ENCODE assay signal across 2 cellular contexts in the genomic region with DNA sequence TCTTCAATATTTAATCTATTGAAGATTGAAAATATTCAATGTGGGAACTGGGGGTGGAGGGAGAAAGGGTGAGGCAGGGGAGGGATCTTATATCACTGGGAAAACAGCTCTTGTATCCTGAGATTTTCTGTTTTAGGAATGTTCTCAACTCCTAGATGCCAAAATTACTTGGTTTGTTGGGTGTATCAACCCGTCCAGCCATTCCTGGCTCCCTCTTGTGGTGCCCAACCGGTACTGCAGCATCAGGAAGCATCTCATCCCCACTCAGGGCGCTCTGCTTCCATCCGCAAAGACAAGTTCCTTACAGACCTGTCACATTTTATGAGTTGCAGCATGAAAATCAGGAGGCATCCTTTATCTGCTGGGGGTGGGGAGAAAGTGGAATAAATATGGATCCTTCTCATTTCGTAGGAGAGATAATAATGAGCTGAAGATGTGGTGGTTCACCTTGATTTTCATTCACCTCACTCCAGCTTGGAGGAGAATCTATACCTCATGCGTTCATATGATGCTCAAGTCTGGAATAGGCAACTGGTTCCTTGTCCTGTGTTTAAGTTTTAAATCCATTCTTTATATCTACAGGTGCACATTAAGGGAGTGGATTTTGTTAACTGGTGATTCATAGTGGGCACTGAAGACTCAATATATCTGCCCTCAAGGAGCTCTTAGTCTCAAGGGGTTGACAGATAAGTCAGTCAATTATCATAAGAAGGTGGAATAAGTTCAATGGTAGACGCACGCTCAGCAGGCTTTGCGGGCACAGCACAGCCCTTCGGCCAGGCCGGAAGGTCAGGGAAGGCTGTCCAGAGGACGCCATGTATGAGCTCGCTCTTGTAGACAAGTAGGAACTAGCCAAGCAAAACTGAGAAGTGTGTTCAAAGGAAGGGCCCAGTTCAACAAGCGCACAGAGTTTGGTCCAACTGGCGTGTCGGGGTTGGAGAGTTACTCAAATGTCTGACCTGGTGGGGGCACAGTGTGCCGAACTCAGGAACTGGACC.
TF ChIP-seq lines count a peak whose summit lies in the region.

No MANE protein-coding gene starts in this region.

TF ChIP-seq in IMR-90, 13 proteins besides CTCF, POLR2A, EP300 and RAD21:
- TF ChIP-seq MAFK (IDR thresholded peaks at IDR 0.05; ENCODE audit: low read depth, low read length) (no peak), SMC3 (IDR thresholded peaks at IDR 0.05; ENCODE audit: low read depth, low read length) (peak; percentile 54)

TF ChIP-seq in K562, 482 proteins besides CTCF, POLR2A, EP300 and RAD21:
- 0 out of 2 replicates have a peak, but pooled peaks have one; percentile 30 for TF ChIP-seq KLF16 (IDR thresholded peaks at IDR 0.05)
- TF ChIP-seq, protein P1, sequence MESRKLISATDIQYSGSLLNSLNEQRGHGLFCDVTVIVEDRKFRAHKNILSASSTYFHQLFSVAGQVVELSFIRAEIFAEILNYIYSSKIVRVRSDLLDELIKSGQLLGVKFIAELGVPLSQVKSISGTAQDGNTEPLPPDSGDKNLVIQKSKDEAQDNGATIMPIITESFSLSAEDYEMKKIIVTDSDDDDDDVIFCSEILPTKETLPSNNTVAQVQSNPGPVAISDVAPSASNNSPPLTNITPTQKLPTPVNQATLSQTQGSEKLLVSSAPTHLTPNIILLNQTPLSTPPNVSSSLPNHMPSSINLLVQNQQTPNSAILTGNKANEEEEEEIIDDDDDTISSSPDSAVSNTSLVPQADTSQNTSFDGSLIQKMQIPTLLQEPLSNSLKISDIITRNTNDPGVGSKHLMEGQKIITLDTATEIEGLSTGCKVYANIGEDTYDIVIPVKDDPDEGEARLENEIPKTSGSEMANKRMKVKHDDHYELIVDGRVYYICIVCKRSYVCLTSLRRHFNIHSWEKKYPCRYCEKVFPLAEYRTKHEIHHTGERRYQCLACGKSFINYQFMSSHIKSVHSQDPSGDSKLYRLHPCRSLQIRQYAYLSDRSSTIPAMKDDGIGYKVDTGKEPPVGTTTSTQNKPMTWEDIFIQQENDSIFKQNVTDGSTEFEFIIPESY (CRISPR knock-in tag; IDR thresholded peaks at IDR 0.05) = peak; percentile 96
- no peak for TF ChIP-seq ELF2 (CRISPR knock-in tag; IDR thresholded peaks at IDR 0.05)
- peak; percentile 65 for TF ChIP-seq SMC3 (conservative IDR thresholded peaks at IDR 0.05; ENCODE audit: insufficient read depth, low read depth, low read length)
- TF ChIP-seq CTBP1 (IDR thresholded peaks at IDR 0.05; ENCODE audit: borderline replicate concordance) = peak; percentile 23; the same call in 1 of the 2 replicates
- 0 out of 2 replicates have a peak, but pooled peaks have one; percentile 12 for TF ChIP-seq CREM (IDR thresholded peaks at IDR 0.05; ENCODE audit: low read depth)
- TF ChIP-seq, protein P2, sequence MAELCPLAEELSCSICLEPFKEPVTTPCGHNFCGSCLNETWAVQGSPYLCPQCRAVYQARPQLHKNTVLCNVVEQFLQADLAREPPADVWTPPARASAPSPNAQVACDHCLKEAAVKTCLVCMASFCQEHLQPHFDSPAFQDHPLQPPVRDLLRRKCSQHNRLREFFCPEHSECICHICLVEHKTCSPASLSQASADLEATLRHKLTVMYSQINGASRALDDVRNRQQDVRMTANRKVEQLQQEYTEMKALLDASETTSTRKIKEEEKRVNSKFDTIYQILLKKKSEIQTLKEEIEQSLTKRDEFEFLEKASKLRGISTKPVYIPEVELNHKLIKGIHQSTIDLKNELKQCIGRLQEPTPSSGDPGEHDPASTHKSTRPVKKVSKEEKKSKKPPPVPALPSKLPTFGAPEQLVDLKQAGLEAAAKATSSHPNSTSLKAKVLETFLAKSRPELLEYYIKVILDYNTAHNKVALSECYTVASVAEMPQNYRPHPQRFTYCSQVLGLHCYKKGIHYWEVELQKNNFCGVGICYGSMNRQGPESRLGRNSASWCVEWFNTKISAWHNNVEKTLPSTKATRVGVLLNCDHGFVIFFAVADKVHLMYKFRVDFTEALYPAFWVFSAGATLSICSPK (IDR thresholded peaks at IDR 0.05; ENCODE audit: borderline replicate concordance) = no peak
- TF ChIP-seq, protein P3, sequence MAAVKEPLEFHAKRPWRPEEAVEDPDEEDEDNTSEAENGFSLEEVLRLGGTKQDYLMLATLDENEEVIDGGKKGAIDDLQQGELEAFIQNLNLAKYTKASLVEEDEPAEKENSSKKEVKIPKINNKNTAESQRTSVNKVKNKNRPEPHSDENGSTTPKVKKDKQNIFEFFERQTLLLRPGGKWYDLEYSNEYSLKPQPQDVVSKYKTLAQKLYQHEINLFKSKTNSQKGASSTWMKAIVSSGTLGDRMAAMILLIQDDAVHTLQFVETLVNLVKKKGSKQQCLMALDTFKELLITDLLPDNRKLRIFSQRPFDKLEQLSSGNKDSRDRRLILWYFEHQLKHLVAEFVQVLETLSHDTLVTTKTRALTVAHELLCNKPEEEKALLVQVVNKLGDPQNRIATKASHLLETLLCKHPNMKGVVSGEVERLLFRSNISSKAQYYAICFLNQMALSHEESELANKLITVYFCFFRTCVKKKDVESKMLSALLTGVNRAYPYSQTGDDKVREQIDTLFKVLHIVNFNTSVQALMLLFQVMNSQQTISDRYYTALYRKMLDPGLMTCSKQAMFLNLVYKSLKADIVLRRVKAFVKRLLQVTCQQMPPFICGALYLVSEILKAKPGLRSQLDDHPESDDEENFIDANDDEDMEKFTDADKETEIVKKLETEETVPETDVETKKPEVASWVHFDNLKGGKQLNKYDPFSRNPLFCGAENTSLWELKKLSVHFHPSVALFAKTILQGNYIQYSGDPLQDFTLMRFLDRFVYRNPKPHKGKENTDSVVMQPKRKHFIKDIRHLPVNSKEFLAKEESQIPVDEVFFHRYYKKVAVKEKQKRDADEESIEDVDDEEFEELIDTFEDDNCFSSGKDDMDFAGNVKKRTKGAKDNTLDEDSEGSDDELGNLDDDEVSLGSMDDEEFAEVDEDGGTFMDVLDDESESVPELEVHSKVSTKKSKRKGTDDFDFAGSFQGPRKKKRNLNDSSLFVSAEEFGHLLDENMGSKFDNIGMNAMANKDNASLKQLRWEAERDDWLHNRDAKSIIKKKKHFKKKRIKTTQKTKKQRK (IDR thresholded peaks at IDR 0.05; ENCODE audit: borderline replicate concordance, low read depth, low read length) = no peak
TF ChIP-seq in K562: peak in this region for 5.
